Comparison of ENCODE assay signal across 1 cellular context in genomic region chr17:67421869-67422273, GRCh38.
TF ChIP-seq lines count a peak whose summit lies in the region.

No MANE protein-coding gene starts in this region.

TF ChIP-seq in A549, 52 proteins besides CTCF, POLR2A, EP300 and RAD21 (continued from another document):
- TF ChIP-seq, protein P1, sequence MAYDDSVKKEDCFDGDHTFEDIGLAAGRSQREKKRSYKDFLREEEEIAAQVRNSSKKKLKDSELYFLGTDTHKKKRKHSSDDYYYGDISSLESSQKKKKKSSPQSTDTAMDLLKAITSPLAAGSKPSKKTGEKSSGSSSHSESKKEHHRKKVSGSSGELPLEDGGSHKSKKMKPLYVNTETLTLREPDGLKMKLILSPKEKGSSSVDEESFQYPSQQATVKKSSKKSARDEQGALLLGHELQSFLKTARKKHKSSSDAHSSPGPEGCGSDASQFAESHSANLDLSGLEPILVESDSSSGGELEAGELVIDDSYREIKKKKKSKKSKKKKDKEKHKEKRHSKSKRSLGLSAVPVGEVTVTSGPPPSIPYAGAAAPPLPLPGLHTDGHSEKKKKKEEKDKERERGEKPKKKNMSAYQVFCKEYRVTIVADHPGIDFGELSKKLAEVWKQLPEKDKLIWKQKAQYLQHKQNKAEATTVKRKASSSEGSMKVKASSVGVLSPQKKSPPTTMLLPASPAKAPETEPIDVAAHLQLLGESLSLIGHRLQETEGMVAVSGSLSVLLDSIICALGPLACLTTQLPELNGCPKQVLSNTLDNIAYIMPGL (CRISPR knock-in tag; IDR thresholded peaks at IDR 0.05; ENCODE audit: borderline replicate concordance): no peak
- TF ChIP-seq FOSL2 (IDR thresholded peaks at IDR 0.05): peak; percentile 86
- TF ChIP-seq FOSL2 (CRISPR knock-in tag; IDR thresholded peaks at IDR 0.05): peak; percentile 94
- no peak for TF ChIP-seq HDAC2 (IDR thresholded peaks at IDR 0.05)
- TF ChIP-seq NPAS2 (CRISPR knock-in tag; IDR thresholded peaks at IDR 0.05; ENCODE audit: borderline replicate concordance): no peak
